8 cellular contexts compared by ENCODE assay signal in the genomic region with DNA sequence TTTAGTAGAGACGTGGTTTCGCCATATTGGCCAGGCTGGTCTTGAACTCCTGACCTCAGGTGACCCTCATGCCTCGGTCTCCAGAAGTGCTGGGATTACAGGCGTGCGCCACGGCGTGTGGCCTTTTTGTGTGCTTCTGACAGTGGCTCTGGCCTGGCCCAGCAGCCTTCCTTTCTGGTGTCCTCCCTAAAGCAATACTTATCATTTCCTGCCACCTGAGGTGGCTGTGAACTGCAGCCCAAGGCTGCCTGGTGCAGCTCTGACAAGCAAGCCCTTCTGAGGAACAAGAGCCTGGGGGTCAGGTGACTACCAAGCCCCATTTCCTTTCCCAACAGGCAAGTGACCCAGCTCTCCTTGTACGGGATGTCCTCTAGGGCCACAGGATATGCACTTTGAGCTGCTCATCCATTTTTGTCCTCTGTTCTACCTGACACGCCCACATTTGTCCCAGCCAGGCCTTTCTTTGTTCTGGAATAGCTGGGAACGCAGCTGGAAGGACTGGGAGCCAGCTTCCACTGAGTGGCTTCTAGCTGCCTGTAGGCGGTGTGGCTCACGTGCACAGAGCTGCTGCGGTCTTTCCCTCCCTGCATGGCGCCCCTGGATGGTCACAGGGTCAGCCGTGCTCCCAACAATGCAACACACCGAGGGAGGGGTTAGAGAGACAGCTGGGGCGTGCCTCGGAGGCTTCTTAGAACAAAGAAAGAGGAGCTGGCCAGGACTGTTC. TPM values are rescaled to one million over a fixed set of nuclear protein-coding genes. Genes with fewer than 3 reads are reported as not detected.
DNase-seq lines count a peak whose midpoint lies in the region; ATAC-seq and TF ChIP-seq lines count a peak whose summit lies in the region.

No MANE protein-coding gene starts in this region.

- peaks cover 7% of the 10 kb centered on the region; the same call in 1 of the 2 replicates for H3K36me3 ChIP-seq in HUES48 (ENCODE audit: control insufficient read depth, insufficient read depth, low read length)
- peaks cover 0 to 32% (median 26%) of the 10 kb centered on the region in 9 donors for H3K36me3 ChIP-seq in heart left ventricle

- H3K9me3 Mint-ChIP-seq in activated B cell treated with CpG ODN at 0.5 μM for 24 hours: no peaks in the 10 kb centered on the region

- DNase-seq in activated B cell treated with CpG ODN at 0.5 μM for 24 hours (no peak), heart left ventricle (peak; percentile 82 to 93 (median 83)), retinal pigment epithelial cell (ENCODE audit: low read depth) (no peak), NCI-H446 treated with DMSO at 0.1 percent for 48 hours (lab: John Stamatoyannopoulos, UW) (no peak)

- peak overlapping the region; percentile 47 for H3K27ac ChIP-seq in HUES48 (ENCODE audit: low read depth, low read length)
- H3K27ac ChIP-seq in heart left ventricle: peak overlapping the region; percentile 59 to 90 (median 84)

- peaks cover 44% of the 10 kb centered on the region for H3K36me3 Mint-ChIP-seq in activated B cell treated with CpG ODN at 0.5 μM for 24 hours (ENCODE audit: low read depth)

- H3K4me1 ChIP-seq in HUES48 (ENCODE audit: control insufficient read depth, insufficient read depth, low read length): no peaks in the 10 kb centered on the region
- peaks cover 0 to 49% (median 27%) of the 10 kb centered on the region in 12 donors for H3K4me1 ChIP-seq in heart left ventricle

- no peak overlapping the region for H3K9ac ChIP-seq in HUES48 (ENCODE audit: low read depth, low read length)

- no peak for TF ChIP-seq POLR2A in heart left ventricle (IDR thresholded peaks at IDR 0.05)

- TF ChIP-seq CTCF in activated B cell treated with CpG ODN at 0.5 μM for 24 hours (IDR thresholded peaks at IDR 0.05): no peak
- peak in 7 of 12 donors; percentile 6 to 43 (median 24) for TF ChIP-seq CTCF in heart left ventricle (IDR thresholded peaks at IDR 0.05)
- TF ChIP-seq CTCF in retinal pigment epithelial cell (conservative IDR thresholded peaks at IDR 0.05; ENCODE audit: low read depth, low read length): peak; percentile 1

- POLR2A ChIA-PET in activated B cell treated with CpG ODN at 0.5 μM for 24 hours (lab: Charles Lee): interaction anchor here (0.6 to 9.6 kb wide), 4 partner anchors 10 to 21 kb away, joined by 3 to 128 read pairs (median 46); partner anchors contain the start of gene BID

- no peak overlapping the region for H3K4me3 Mint-ChIP-seq in activated B cell treated with CpG ODN at 0.5 μM for 24 hours

- intact Hi-C loops in activated B cell treated with CpG ODN at 0.5 μM for 24 hours (cut with micrococcal nuclease): no loop called here
- intact Hi-C loops in heart left ventricle (cut with DNase I): loop anchor here in 4 of 10 donors (5.0 to 10.0 kb wide), 4 partner anchors 44 to 612 kb away; partner anchors contain the start of gene SLC25A18 (in 1 of the 4)

- WGBS in heart left ventricle, 4 donors: 27 to 42% (median 31%) methylated on average over 13 to 18 of the region's 18 CpGs

- H3K27ac Mint-ChIP-seq in activated B cell treated with CpG ODN at 0.5 μM for 24 hours: peak overlapping the region; percentile 76

- CTCF ChIA-PET in activated B cell treated with CpG ODN at 0.5 μM for 24 hours (lab: Charles Lee): interaction anchor here (1.2 to 5.8 kb wide), 6 partner anchors 9 to 45 kb away, joined by 4 to 63 read pairs (median 22); partner anchors contain the start of gene BID

- no peaks in the 10 kb centered on the region for H3K27me3 Mint-ChIP-seq in activated B cell treated with CpG ODN at 0.5 μM for 24 hours

- H3K4me1 Mint-ChIP-seq in activated B cell treated with CpG ODN at 0.5 μM for 24 hours: peaks cover 24% of the 10 kb centered on the region

- no peaks in the 10 kb centered on the region for H3K9me3 ChIP-seq in HUES48 (ENCODE audit: control insufficient read depth, insufficient read depth, low read length)
- no peaks in the 10 kb centered on the region for H3K9me3 ChIP-seq in heart left ventricle

- H3K4me3 ChIP-seq in HUES48 (ENCODE audit: low read depth, low read length) (no peak overlapping the region), heart left ventricle (no peak overlapping the region), retinal pigment epithelial cell (ENCODE audit: low read length) (no peak overlapping the region)

- no peaks in the 10 kb centered on the region for H3K27me3 ChIP-seq in HUES48 (ENCODE audit: control insufficient read depth, insufficient read depth, low read length)
- H3K27me3 ChIP-seq in heart left ventricle: no peaks in the 10 kb centered on the region

- ATAC-seq in activated B cell treated with CpG ODN at 0.5 μM for 24 hours (ENCODE audit: low read depth) (no peak), heart left ventricle (peak; percentile 80 to 89 (median 85)), HG02938 (IDR thresholded peaks at IDR 0.05; ENCODE audit: unreplicated experiment) (no peak), HG03135 (IDR thresholded peaks at IDR 0.05; ENCODE audit: unreplicated experiment) (no peak), HG02571 (IDR thresholded peaks at IDR 0.05; ENCODE audit: unreplicated experiment) (no peak)

RNA-seq across cellular contexts. Expression of gene BID, which starts 12.3 kb away (rescaled TPM):
- total RNA-seq in activated B cell treated with CpG ODN at 0.5 μM for 24 hours (78.9 and 81.4 TPM in 2 replicates), heart left ventricle (10 to 100 TPM in 7 of 9 donors, 1 to 10 TPM in 2; 7.8 to 27.8 (median 15.8) TPM)
- polyA plus RNA-seq in heart left ventricle: 10 to 100 TPM; 24.6 to 59.2 TPM

Comparison
In these comparisons a context has a peak if more than half of its experiments do, and no peak if none do; other contexts are left out.
1. ATAC-seq: peak in heart left ventricle (4 of 4); none in activated B cell treated with CpG ODN at 0.5 μM for 24 hours (single experiment), HG02938 (single experiment), HG03135 (single experiment) and HG02571 (single experiment).
2. DNase-seq: peak in heart left ventricle (5 of 5); none in activated B cell treated with CpG ODN at 0.5 μM for 24 hours (single experiment), retinal pigment epithelial cell (single experiment) and NCI-H446 treated with DMSO at 0.1 percent for 48 hours (single experiment).